In the genomic region with DNA sequence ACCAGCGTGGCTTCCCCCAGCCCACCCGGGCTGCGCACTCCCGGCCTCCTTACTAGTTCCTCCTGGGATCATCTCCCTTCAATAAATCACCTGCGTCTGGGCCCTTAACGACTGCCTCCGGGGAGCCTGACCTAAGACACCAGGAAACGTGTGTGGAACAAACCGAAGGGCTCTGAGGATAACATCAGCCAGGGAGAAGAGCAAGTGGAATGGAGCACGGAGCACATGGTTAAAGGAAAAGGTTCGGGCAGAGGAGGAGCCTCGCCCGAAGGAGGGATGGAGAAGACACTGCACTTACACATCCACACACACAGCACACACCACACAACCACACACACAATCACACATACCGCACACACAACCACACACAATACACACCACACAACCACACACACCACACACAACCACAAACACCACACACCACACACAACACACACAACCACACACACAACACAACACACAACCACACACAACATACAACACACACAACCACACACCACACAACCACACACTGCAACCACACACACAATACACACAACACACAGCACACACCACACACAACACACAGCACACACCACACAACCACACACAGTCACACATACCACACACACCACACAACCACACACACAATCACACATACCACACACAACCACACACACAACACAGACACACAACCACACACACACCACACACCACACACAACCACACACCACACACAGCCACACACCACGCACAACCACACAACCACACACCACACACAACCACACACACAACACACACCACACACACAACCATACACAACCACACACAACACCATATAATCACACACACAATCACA, we compare ENCODE assay signal across 16 cellular contexts. TPM values are rescaled to one million over a fixed set of nuclear protein-coding genes. Genes with fewer than 3 reads are reported as not detected.
A peak's percentile ranks its signal among the peaks of the same experiment; 100 is the strongest.
DNase-seq lines count a peak whose midpoint lies in the region; FAIRE-seq and TF ChIP-seq lines count a peak whose summit lies in the region.
"Had no signal": no experiment of that assay in that cellular context is flagged by ENCODE, and none has a peak within 500 bp of the region (broad histone marks: within the 10 kb centered on the region; RNA-seq: fewer than 3 reads in every experiment).

No MANE protein-coding gene starts in this region.

- no peak overlapping the region for H3K27ac Mint-ChIP-seq in H9
- H3K27ac Mint-ChIP-seq in astrocyte (ENCODE audit: unreplicated experiment) = no peak overlapping the region
- H3K27ac Mint-ChIP-seq: brain had no signal

- H2AFZ ChIP-seq in H9 (ENCODE audit: low read length) (no peak overlapping the region), astrocyte (ENCODE audit: low read depth, low read length) (no peak overlapping the region), mesenchymal stem cell (ENCODE audit: low read depth, low read length) (peak overlapping the region; percentile 16)

- no peak overlapping the region for H2BK20ac ChIP-seq in H9 (ENCODE audit: low read depth, low read length, poor library complexity, severe bottlenecking)

- no peak overlapping the region for H3K56ac ChIP-seq in H9 (ENCODE audit: insufficient read length, low read depth, low read length)

- H3K4ac ChIP-seq in H9 (ENCODE audit: low read depth, low read length) (no peak overlapping the region), mesenchymal stem cell (ENCODE audit: low read depth in 1 of 2, low read length in 2 of 2) (no peak overlapping the region)

- WGBS in H9 (ENCODE audit: extremely low coverage, insufficient read length, low lambda C conversion rate) = 100% methylated on average over 1 of the region's 15 CpGs
- 51% methylated on average over 15 of the region's 15 CpGs for WGBS in mesenchymal stem cell
- 71% methylated on average over 13 of the region's 15 CpGs for WGBS in esophagus muscularis mucosa

- no peaks in the 10 kb centered on the region; the same call in 1 of the 2 replicates for H3K27me3 ChIP-seq in H9 (ENCODE audit: insufficient read depth, low read length)
- H3K27me3 ChIP-seq in astrocyte (ENCODE audit: insufficient read depth, low read length) = no peaks in the 10 kb centered on the region
- H3K27me3 ChIP-seq in mesenchymal stem cell (ENCODE audit: control insufficient read depth in 1 of 2, insufficient read depth in 1 of 2, low read length in 2 of 2) = peaks cover 0 to 25% of the 10 kb centered on the region in 2 experiments
- no peaks in the 10 kb centered on the region for H3K27me3 ChIP-seq in esophagus muscularis mucosa
- H3K27me3 ChIP-seq: SJCRH30, suprapubic skin had no signal

- H3K79me2 ChIP-seq in H9 (ENCODE audit: insufficient read depth, low read length) = no peaks in the 10 kb centered on the region
- no peaks in the 10 kb centered on the region for H3K79me2 ChIP-seq in astrocyte (ENCODE audit: insufficient read depth, low read length)

- H3K23ac ChIP-seq in H9 (ENCODE audit: insufficient read length, low read depth, low read length) (no peak overlapping the region), mesenchymal stem cell (ENCODE audit: low read length in 2 of 2) (no peak overlapping the region)

- H3K18ac ChIP-seq in H9 (ENCODE audit: insufficient read length, low read depth, low read length) = peak overlapping the region; percentile 24
- peak overlapping the region in 1 of 2 experiments; percentile 79 for H3K18ac ChIP-seq in mesenchymal stem cell (ENCODE audit: low read depth in 1 of 2, low read length in 2 of 2)

- no peak for TF ChIP-seq EP300 in esophagus muscularis mucosa (IDR thresholded peaks at IDR 0.05)

- no peak overlapping the region for H3K27ac ChIP-seq in H9 (ENCODE audit: insufficient read length, low read depth, low read length)
- no peak overlapping the region for H3K27ac ChIP-seq in astrocyte (ENCODE audit: low read depth, low read length)
- H3K27ac ChIP-seq in mesenchymal stem cell (ENCODE audit: low read length, poor library complexity, severe bottlenecking) = no peak overlapping the region
- H3K27ac ChIP-seq in esophagus muscularis mucosa (replicated peaks in 1 of 4) = no peak overlapping the region
- H3K27ac ChIP-seq: SJCRH30, suprapubic skin had no signal

- no peaks in the 10 kb centered on the region for H3K23me2 ChIP-seq in H9 (ENCODE audit: insufficient read length, low read depth, low read length, poor library complexity, severe bottlenecking)

- H3K9me3 ChIP-seq in H9 (ENCODE audit: control insufficient read depth, low read depth, low read length) (no peaks in the 10 kb centered on the region), astrocyte (ENCODE audit: insufficient read depth, low read depth, low read length) (peaks cover 10% of the 10 kb centered on the region), mesenchymal stem cell (ENCODE audit: control insufficient read depth, low read length) (no peaks in the 10 kb centered on the region), esophagus muscularis mucosa (no peaks in the 10 kb centered on the region)
- H3K9me3 ChIP-seq: SJCRH30, suprapubic skin had no signal

- H3K14ac ChIP-seq in H9 (ENCODE audit: insufficient read depth, low read length) = no peak overlapping the region
- peak overlapping the region in 1 of 2 experiments; percentile 5 for H3K14ac ChIP-seq in mesenchymal stem cell (ENCODE audit: low read length in 2 of 2)

- H4K20me1 ChIP-seq in H9 (ENCODE audit: control insufficient read depth, insufficient read depth, insufficient read length) = peaks cover 5% of the 10 kb centered on the region
- H4K20me1 ChIP-seq in astrocyte (ENCODE audit: insufficient read depth, low read length) = peaks cover 8% of the 10 kb centered on the region

- H3K4me1 Mint-ChIP-seq in H9 = peaks cover 4 to 13% of the 10 kb centered on the region in 2 experiments
- H3K4me1 Mint-ChIP-seq in astrocyte (ENCODE audit: low read depth, unreplicated experiment) = peaks cover 23% of the 10 kb centered on the region

- H3K36me3 ChIP-seq in astrocyte (ENCODE audit: insufficient read depth, low read length) (no peaks in the 10 kb centered on the region), mesenchymal stem cell (ENCODE audit: control insufficient read depth in 1 of 2, insufficient read depth in 2 of 2, low read depth in 1 of 2, low read length in 2 of 2) (peaks cover 0 to 4% of the 10 kb centered on the region in 2 experiments), esophagus muscularis mucosa (no peaks in the 10 kb centered on the region)
- H3K36me3 ChIP-seq: SJCRH30, suprapubic skin had no signal

- H2BK15ac ChIP-seq in H9 (ENCODE audit: low read depth, low read length) (no peak overlapping the region), mesenchymal stem cell (ENCODE audit: low read depth, poor library complexity, severe bottlenecking) (no peak overlapping the region)

- in situ Hi-C loops in Caki2 (cut with HindIII; ENCODE audit: low pct_unique_long_range_greater_than_20kb, low sequenced_read_pairs) = no loop called here

- FAIRE-seq in astrocyte (lab: Jason Lieb, UNC) = no peak
- FAIRE-seq: kidney had no signal

- no peaks in the 10 kb centered on the region for H3K79me1 ChIP-seq in H9 (ENCODE audit: insufficient read depth, low read depth, low read length, poor library complexity, severe bottlenecking)
- H3K79me1 ChIP-seq in mesenchymal stem cell (replicated peaks; ENCODE audit: low read length, poor library complexity, severe bottlenecking) = no peaks in the 10 kb centered on the region

- H3K27me3 Mint-ChIP-seq in H9 (ENCODE audit: low read depth) = peaks cover 25% of the 10 kb centered on the region
- peaks cover 19% of the 10 kb centered on the region for H3K27me3 Mint-ChIP-seq in astrocyte (ENCODE audit: low read depth, unreplicated experiment)
- H3K27me3 Mint-ChIP-seq: brain had no signal

- H3K4me2 ChIP-seq in H9 (ENCODE audit: insufficient read depth, insufficient read length, low read length) (no peak overlapping the region), astrocyte (ENCODE audit: low read length) (no peak overlapping the region), mesenchymal stem cell (ENCODE audit: low read length, poor library complexity, severe bottlenecking) (no peak overlapping the region)

- H3T11ph ChIP-seq in H9 (ENCODE audit: low read length) = no peak overlapping the region

- TF ChIP-seq CTCF in H9 (conservative IDR thresholded peaks at IDR 0.05) (no peak), astrocyte (IDR thresholded peaks at IDR 0.05; ENCODE audit: insufficient read depth, low read depth, low read length) (no peak), esophagus muscularis mucosa (IDR thresholded peaks at IDR 0.05) (no peak)

- no peak overlapping the region for H4K8ac ChIP-seq in H9 (replicated peaks; ENCODE audit: insufficient read length, low read depth, low read length)
- peak overlapping the region; percentile 14 for H4K8ac ChIP-seq in mesenchymal stem cell (ENCODE audit: low read length)

- H3K4me3 Mint-ChIP-seq in H9 (no peak overlapping the region), astrocyte (ENCODE audit: unreplicated experiment) (no peak overlapping the region)
- H3K4me3 Mint-ChIP-seq: brain had no signal

- no peak overlapping the region for H4K91ac ChIP-seq in H9 (ENCODE audit: insufficient read length, low read depth, low read length)
- peak overlapping the region; percentile 5 for H4K91ac ChIP-seq in mesenchymal stem cell (ENCODE audit: low read length)

- no peak overlapping the region for H2AK5ac ChIP-seq in H9 (ENCODE audit: insufficient read length, low read length)
- no peak overlapping the region for H2AK5ac ChIP-seq in mesenchymal stem cell (ENCODE audit: low read length, severe bottlenecking)

- no peak overlapping the region for H2BK120ac ChIP-seq in H9 (ENCODE audit: low read depth, low read length, poor library complexity, severe bottlenecking)
- no peak overlapping the region for H2BK120ac ChIP-seq in mesenchymal stem cell (ENCODE audit: low read depth, low read length)

- DNase-seq in Caki2 (ENCODE audit: low read depth) (peak; percentile 77), H9 (peak; percentile 33), astrocyte (ENCODE audit: low read depth) (peak; percentile 54), mesenchymal stem cell (peak; percentile 60), NCI-H510A treated with DMSO at 0.1 percent for 48 hours (lab: John Stamatoyannopoulos, UW) (no peak), esophagus muscularis mucosa (ENCODE audit: extremely low spot score) (no peak), NCI-H1092 treated with DMSO at 0.1 percent for 48 hours (lab: John Stamatoyannopoulos, UW) (no peak)
- DNase-seq: activated effector memory CD4-positive, alpha-beta T cell treated with anti-CD3 and anti-CD28 coated beads, Interleukin-2, amount 50 U/mL, for 16 hours; C1 segment of cervical spinal cord; DMS79; kidney; MV-4-11; NK-92 treated with Interleukin-12 subunit alpha and Interleukin-12 subunit beta, amount 100 ng/mL, for 24 hours had no signal

- H3K9me3 Mint-ChIP-seq in H9 = peaks cover 6 to 18% of the 10 kb centered on the region in 2 experiments; a peak in 4 of 5 replicates
- peaks cover 2% of the 10 kb centered on the region for H3K9me3 Mint-ChIP-seq in astrocyte (ENCODE audit: unreplicated experiment)

- no peaks in the 10 kb centered on the region for H3K4me1 ChIP-seq in H9 (ENCODE audit: insufficient read depth, low read length)
- peaks cover 28% of the 10 kb centered on the region for H3K4me1 ChIP-seq in astrocyte (ENCODE audit: insufficient read depth, low read length)
- peaks cover 43% of the 10 kb centered on the region for H3K4me1 ChIP-seq in mesenchymal stem cell (ENCODE audit: control insufficient read depth, insufficient read depth, low read depth, low read length)
- peaks cover 24 to 67% (median 51%) of the 10 kb centered on the region in 4 donors for H3K4me1 ChIP-seq in esophagus muscularis mucosa

- no peak overlapping the region for H2BK5ac ChIP-seq in H9 (ENCODE audit: insufficient read length, low read length)
- H2BK5ac ChIP-seq in mesenchymal stem cell (ENCODE audit: low read depth, low read length, poor library complexity, severe bottlenecking) = no peak overlapping the region

- peaks cover 0 to 2% (median 0%) of the 10 kb centered on the region in 3 experiments; a peak in 4 of 7 replicates for H3K36me3 Mint-ChIP-seq in H9 (ENCODE audit: insufficient read depth in 1 of 3, low read depth in 3 of 3)
- no peaks in the 10 kb centered on the region for H3K36me3 Mint-ChIP-seq in astrocyte (ENCODE audit: low read depth, unreplicated experiment)
- H3K36me3 Mint-ChIP-seq: brain had no signal

- intact Hi-C loops in esophagus muscularis mucosa (cut with DNase I) = no loop called here

- H3K4me3 ChIP-seq in astrocyte (ENCODE audit: insufficient read depth, low read depth, low read length) = no peak overlapping the region
- no peak overlapping the region for H3K4me3 ChIP-seq in mesenchymal stem cell (ENCODE audit: insufficient read depth in 1 of 2, low read depth in 1 of 2, low read length in 2 of 2)
- H3K4me3 ChIP-seq in esophagus muscularis mucosa = no peak overlapping the region
- H3K4me3 ChIP-seq: SJCRH30, suprapubic skin had no signal

- no peak overlapping the region for H2BK12ac ChIP-seq in H9 (ENCODE audit: insufficient read length, low read depth, low read length)
- peak overlapping the region; percentile 29 to 68 for H2BK12ac ChIP-seq in mesenchymal stem cell (ENCODE audit: low read length in 2 of 2)

- H3K9ac ChIP-seq in H9 (ENCODE audit: extremely low read depth, insufficient read length, low read length) (no peak overlapping the region), astrocyte (ENCODE audit: low read length) (no peak overlapping the region), mesenchymal stem cell (ENCODE audit: low read length) (no peak overlapping the region)

- TF ChIP-seq POLR2A in esophagus muscularis mucosa (IDR thresholded peaks at IDR 0.05; ENCODE audit: low read depth) = no peak

- no peak overlapping the region for H4K5ac ChIP-seq in H9 (ENCODE audit: insufficient read length, low read depth, low read length)

RNA-seq across cellular contexts. Expression of gene CPN2, which starts 24.7 kb away (rescaled TPM):
- total RNA-seq in Caki2 (2014; rRNA removed; shearing (Covaris generic); ENCODE audit: low replicate concordance) = not detected in 2 replicates
- total RNA-seq in H9 (2021) = not detected in 2 replicates
- not detected in 2 replicates for total RNA-seq in astrocyte
- not detected for polyA plus RNA-seq in mesenchymal stem cell (2013, experiment 1 of 2)
- polyA plus RNA-seq in mesenchymal stem cell (2013, experiment 2 of 2) = not detected
- total RNA-seq in esophagus muscularis mucosa = not detected
- total RNA-seq: SJCRH30, suprapubic skin had no signal

RNA-seq across cellular contexts. Expression of gene LRRC15, which starts 43.1 kb away (rescaled TPM):
- not detected in 2 replicates for total RNA-seq in Caki2 (2014; rRNA removed; shearing (Covaris generic); ENCODE audit: low replicate concordance)
- total RNA-seq in H9 (2021) = 0.04 and 0.07 TPM in 2 replicates
- 1.3 and 1.4 TPM in 2 replicates for total RNA-seq in astrocyte
- polyA plus RNA-seq in mesenchymal stem cell (2013, experiment 1 of 2) = 0.55 TPM
- 0.56 TPM for polyA plus RNA-seq in mesenchymal stem cell (2013, experiment 2 of 2)
- under 1 TPM in 3 of 4 donors, not detected in 1; 0.13 to 0.66 (median 0.34) TPM for total RNA-seq in esophagus muscularis mucosa

Comparison
In these comparisons a context has a peak if more than half of its experiments do, and no peak if none do; other contexts are left out.
1. DNase-seq: peak in Caki2 (single experiment), H9 (single experiment), astrocyte (single experiment) and mesenchymal stem cell (single experiment); none in NCI-H510A treated with DMSO at 0.1 percent for 48 hours (single experiment), esophagus muscularis mucosa (single experiment) and NCI-H1092 treated with DMSO at 0.1 percent for 48 hours (single experiment).